16 cellular contexts compared by ENCODE assay signal in the genomic region with DNA sequence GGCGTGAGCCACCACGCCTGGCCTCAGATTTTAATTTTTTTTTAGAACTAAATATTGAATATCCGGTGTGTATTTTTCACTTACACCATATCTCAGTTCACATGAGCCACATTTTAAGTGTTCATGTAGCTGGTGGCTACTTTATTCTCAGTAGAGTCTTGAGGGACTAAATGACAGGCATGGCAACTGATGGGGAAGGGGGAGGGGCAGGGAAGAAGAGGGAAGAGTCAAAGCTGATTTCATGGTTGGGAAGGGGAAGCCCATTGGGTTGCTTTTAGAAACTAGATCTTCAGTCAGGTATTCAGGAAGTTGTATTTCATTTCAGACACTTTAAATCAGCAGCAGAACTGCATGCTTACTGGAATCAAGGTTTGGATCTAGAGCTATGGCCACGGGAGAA. TPM values are rescaled to one million over a fixed set of nuclear protein-coding genes. Genes with fewer than 3 reads are reported as not detected.
DNase-seq lines count a peak whose midpoint lies in the region; ATAC-seq, FAIRE-seq and TF ChIP-seq lines count a peak whose summit lies in the region.
"Had no signal": no experiment of that assay in that cellular context is flagged by ENCODE, and none has a peak within 500 bp of the region (broad histone marks: within the 10 kb centered on the region; RNA-seq: fewer than 3 reads in every experiment).

No MANE protein-coding gene starts in this region.

- H3K27ac Mint-ChIP-seq in effector memory CD8-positive, alpha-beta T cell, result peak overlapping the region; percentile 53 to 95

- TF ChIP-seq EP300 in HepG2 (IDR thresholded peaks at IDR 0.05; ENCODE audit: low read depth in 2 of 2, low read length in 2 of 2) (no peak), HepG2 (CRISPR knock-in tag; IDR thresholded peaks at IDR 0.05; ENCODE audit: borderline replicate concordance) (no peak)

- 84% methylated on average over 4 of the region's 4 CpGs for WGBS in HepG2 (ENCODE audit: low lambda C conversion rate)
- 84% methylated on average over 4 of the region's 4 CpGs for WGBS in right lobe of liver (ENCODE audit: insufficient coverage, low coverage, low lambda C conversion rate, missing lambda C conversion rate)

- intact Hi-C loops in HepG2 (cut with micrococcal nuclease; ENCODE audit: unreplicated experiment) (no loop called here), right lobe of liver (cut with DNase I) (loop anchor here (10.0 kb wide), 2 partner anchors 195 to 285 kb away; no protein-coding TSS in a partner anchor)

- no peak for TF ChIP-seq RAD21 in HepG2 (CRISPR knock-in tag; IDR thresholded peaks at IDR 0.05)

- TF ChIP-seq CTCF in HepG2 (CRISPR knock-in tag; IDR thresholded peaks at IDR 0.05), result no peak
- no peak for TF ChIP-seq CTCF in right lobe of liver (IDR thresholded peaks at IDR 0.05)
- no peak for TF ChIP-seq CTCF in OCI-LY3 (IDR thresholded peaks at IDR 0.05; ENCODE audit: low read depth, low read length)

- H2AFZ ChIP-seq in HepG2 (ENCODE audit: low read length) (no peak overlapping the region), OCI-LY3 (ENCODE audit: low read depth, low read length) (no peak overlapping the region)

- H3K4me3 ChIP-seq in HepG2 (replicated peaks in 1 of 3; ENCODE audit: insufficient read depth in 1 of 3, low read depth in 2 of 3, low read length in 3 of 3), result no peak overlapping the region
- no peak overlapping the region for H3K4me3 ChIP-seq in right lobe of liver
- no peak overlapping the region for H3K4me3 ChIP-seq in OCI-LY3 (ENCODE audit: low read length)
- H3K4me3 ChIP-seq: BLaER1, coronary artery, mucosa of descending colon, SJCRH30 had no signal

- H4K20me1 ChIP-seq in HepG2 (ENCODE audit: insufficient read depth, low read length) (no peaks in the 10 kb centered on the region), OCI-LY3 (ENCODE audit: insufficient read depth, low read length) (no peaks in the 10 kb centered on the region)
- H4K20me1 ChIP-seq: BLaER1 had no signal

- in situ Hi-C loops in HepG2 (cut with HindIII; ENCODE audit: extremely low pct_ligation_motif_present, low pct_unique_long_range_greater_than_20kb), result loop anchor here (5.0 kb wide), 1 partner anchor 288 kb away; no protein-coding TSS in a partner anchor

- H3K27ac ChIP-seq in HepG2 (ENCODE audit: extremely low read length, insufficient read depth, low read length) (no peak overlapping the region), right lobe of liver (no peak overlapping the region), OCI-LY3 (ENCODE audit: low read length) (no peak overlapping the region)
- H3K27ac ChIP-seq: BLaER1, coronary artery, SJCRH30 had no signal

- H3K36me3 Mint-ChIP-seq in effector memory CD8-positive, alpha-beta T cell (ENCODE audit: insufficient read depth), result peaks cover 5% of the 10 kb centered on the region

- H3K9ac ChIP-seq in HepG2 (ENCODE audit: insufficient read depth, low read depth, low read length), result no peak overlapping the region
- no peak overlapping the region; the same call in 1 of the 2 replicates for H3K9ac ChIP-seq in OCI-LY3 (ENCODE audit: low read length)
- H3K9ac ChIP-seq: BLaER1 had no signal

- CTCF ChIA-PET in HepG2 (lab: Yijun Ruan, JAX; ENCODE audit: low intra/inter-chr PET ratio, low total read pairs), result no interaction called here

- no peak for FAIRE-seq in HepG2 (lab: Jason Lieb, UNC)
- FAIRE-seq: astrocyte had no signal

- TF ChIP-seq POLR2A in HepG2 (IDR thresholded peaks at IDR 0.05; ENCODE audit: insufficient read depth in 1 of 2, low read depth in 2 of 2, low read length in 2 of 2) (no peak), right lobe of liver (IDR thresholded peaks at IDR 0.05) (no peak)

- ATAC-seq in HepG2 (no peak), right lobe of liver (no peak), esophagus mucosa (no peak)
- ATAC-seq in effector memory CD8-positive, alpha-beta T cell (replicated peaks), result no peak
- ATAC-seq: mucosa of descending colon had no signal

- peak overlapping the region; percentile 57 to 90 for H3K4me3 Mint-ChIP-seq in effector memory CD8-positive, alpha-beta T cell

- H3K4me1 Mint-ChIP-seq in effector memory CD8-positive, alpha-beta T cell (ENCODE audit: low read depth in 2 of 2), result peaks cover 54 to 62% of the 10 kb centered on the region in 2 donors

- H3K36me3 ChIP-seq in HepG2 (replicated peaks in 1 of 2; ENCODE audit: control insufficient read depth in 1 of 2, insufficient read depth in 2 of 2, low read length in 2 of 2) (no peaks in the 10 kb centered on the region), right lobe of liver (no peaks in the 10 kb centered on the region), OCI-LY3 (replicated peaks; ENCODE audit: low read depth, low read length) (no peaks in the 10 kb centered on the region)
- H3K36me3 ChIP-seq: BLaER1, SJCRH30 had no signal

- H3K79me2 ChIP-seq in HepG2 (ENCODE audit: insufficient read depth, low read length), result peaks cover 5% of the 10 kb centered on the region
- no peaks in the 10 kb centered on the region for H3K79me2 ChIP-seq in OCI-LY3 (ENCODE audit: low read length)

- no TSS peak for BruUV-seq in HepG2 (replicated peaks; lab: Mats Ljungman, UMichigan)

- POLR2A ChIA-PET in HepG2 (lab: Yijun Ruan, JAX), result interaction anchor here (0.6 kb wide), 1 partner anchor 378 kb away, joined by 3 read pairs; no protein-coding TSS in a partner anchor

- H3K27me3 ChIP-seq in HepG2 (ENCODE audit: control insufficient read depth in 1 of 2, insufficient read depth in 2 of 2, low read length in 2 of 2) (no peaks in the 10 kb centered on the region), right lobe of liver (no peaks in the 10 kb centered on the region), OCI-LY3 (ENCODE audit: low read depth, low read length) (peaks cover 13% of the 10 kb centered on the region)
- H3K27me3 ChIP-seq: SJCRH30 had no signal

- no peaks in the 10 kb centered on the region for H3K9me3 ChIP-seq in HepG2 (ENCODE audit: low read length)
- H3K9me3 ChIP-seq in right lobe of liver, result no peaks in the 10 kb centered on the region
- no peaks in the 10 kb centered on the region for H3K9me3 ChIP-seq in OCI-LY3 (ENCODE audit: insufficient read depth, low read length)
- H3K9me3 ChIP-seq: BLaER1, mucosa of descending colon, SJCRH30 had no signal

- H3K4me1 ChIP-seq in HepG2 (ENCODE audit: insufficient read depth, low read length), result peaks cover 70% of the 10 kb centered on the region
- H3K4me1 ChIP-seq in right lobe of liver, result peaks cover 0 to 29% (median 2%) of the 10 kb centered on the region in 4 donors
- H3K4me1 ChIP-seq in OCI-LY3 (ENCODE audit: low read length), result peaks cover 55% of the 10 kb centered on the region

- H3K9me3 Mint-ChIP-seq in effector memory CD8-positive, alpha-beta T cell, result no peaks in the 10 kb centered on the region

- H3K27me3 Mint-ChIP-seq in effector memory CD8-positive, alpha-beta T cell, result no peaks in the 10 kb centered on the region

- H3K4me2 ChIP-seq in HepG2 (ENCODE audit: low read depth, low read length) (no peak overlapping the region), OCI-LY3 (ENCODE audit: low read length) (peak overlapping the region; percentile 33)
- H3K4me2 ChIP-seq: BLaER1 had no signal

- DNase-seq in HepG2 (ENCODE audit: low spot score) (no peak), right lobe of liver (no peak), NCI-H524 treated with DMSO at 0.1 percent for 48 hours (lab: John Stamatoyannopoulos, UW) (no peak), SIG-M5 treated with dmso at 0.1 percent for 504 hours (lab: John Stamatoyannopoulos, UW; ENCODE audit: unreplicated experiment) (no peak)
- no peak for DNase-seq in effector memory CD8-positive, alpha-beta T cell
- DNase-seq: DMS79 treated with DMSO at 0.1 percent for 48 hours; NCI-H2081 treated with DMSO at 0.1 percent for 48 hours; posterior cingulate gyrus; SJCRH30; stimulated activated CD4-positive, alpha-beta T cell treated with anti-CD3 and anti-CD28 coated beads, Interleukin-15, amount 100 ng/mL, for 24 hours had no signal

RNA-seq across cellular contexts. Expression of a gene that starts 2.8 kb away (rescaled TPM):
- 27.1 and 29.4 TPM in 2 replicates for total RNA-seq in HepG2 (2016; rRNA removed; fragmentation: Illumina TruSeq; extraction: Trizol)
- 42.3 and 43.2 TPM in 2 replicates for total RNA-seq in HepG2 (2016; cell fraction: cytosol; rRNA removed; fragmentation: Illumina TruSeq; extraction: Trizol; ENCODE audit: low read depth)
- total RNA-seq in HepG2 (2016; cell fraction: insoluble cytoplasmic fraction; rRNA removed; fragmentation: Illumina TruSeq; extraction: Trizol), result 26.8 and 26.9 TPM in 2 replicates
- 52.2 and 60.9 TPM in 2 replicates for total RNA-seq in HepG2 (2016; cell fraction: membrane; rRNA removed; fragmentation: Illumina TruSeq; extraction: Trizol)
- 20.0 and 20.6 TPM in 2 replicates for total RNA-seq in HepG2 (2016; cell fraction: nucleus; rRNA removed; fragmentation: Illumina TruSeq; extraction: Trizol)
- polyA plus RNA-seq in HepG2 (2011; rRNA removed), result 135 and 141 TPM in 2 replicates
- 141 and 148 TPM in 2 replicates for polyA plus RNA-seq in HepG2 (2011; cell fraction: cytosol; rRNA removed)
- polyA plus RNA-seq in HepG2 (2011; cell fraction: nucleus; rRNA removed), result 91.7 and 99.3 TPM in 2 replicates
- polyA plus RNA-seq in HepG2 (2012), result 48.1 and 57.2 TPM in 2 replicates
- 45.3 and 47.3 TPM in 2 replicates for polyA plus RNA-seq in HepG2 (2016; cell fraction: cytosol; fragmentation: Illumina TruSeq; extraction: Trizol; ENCODE audit: low read depth)
- polyA plus RNA-seq in HepG2 (2016; cell fraction: insoluble cytoplasmic fraction; fragmentation: Illumina TruSeq; extraction: Trizol; ENCODE audit: low read depth), result 33.2 and 35.9 TPM in 2 replicates
- polyA plus RNA-seq in HepG2 (2016; cell fraction: membrane; fragmentation: Illumina TruSeq; extraction: Trizol; ENCODE audit: low read depth), result 57.1 and 57.2 TPM in 2 replicates
- polyA plus RNA-seq in HepG2 (2016; cell fraction: nucleus; fragmentation: Illumina TruSeq; extraction: Trizol; ENCODE audit: insufficient read depth, low read depth), result 21.9 and 35.2 TPM in 2 replicates
- 18.4 and 144 TPM in 2 replicates for polyA minus RNA-seq in HepG2 (2011; rRNA and poly(A)+ RNA removed; ENCODE audit: low replicate concordance)
- polyA minus RNA-seq in HepG2 (2011; cell fraction: cytosol; rRNA and poly(A)+ RNA removed), result 64.7 and 68.0 TPM in 2 replicates
- 130 and 135 TPM in 2 replicates for polyA minus RNA-seq in HepG2 (2011; cell fraction: nucleus; rRNA and poly(A)+ RNA removed)
- total RNA-seq in right lobe of liver, result 10 to 100 TPM; 18.0 to 23.8 (median 19.9) TPM
- total RNA-seq in esophagus mucosa, result 13.3 TPM

RNA-seq across cellular contexts. Expression of a gene that starts 52.1 kb away (rescaled TPM):
- total RNA-seq in HepG2 (2016; rRNA removed; fragmentation: Illumina TruSeq; extraction: Trizol), result 266 and 335 TPM in 2 replicates
- total RNA-seq in HepG2 (2016; cell fraction: cytosol; rRNA removed; fragmentation: Illumina TruSeq; extraction: Trizol; ENCODE audit: low read depth), result 24.5 and 25.0 TPM in 2 replicates
- total RNA-seq in HepG2 (2016; cell fraction: insoluble cytoplasmic fraction; rRNA removed; fragmentation: Illumina TruSeq; extraction: Trizol), result 274 and 331 TPM in 2 replicates
- total RNA-seq in HepG2 (2016; cell fraction: membrane; rRNA removed; fragmentation: Illumina TruSeq; extraction: Trizol), result 50.4 and 51.0 TPM in 2 replicates
- 144 and 151 TPM in 2 replicates for total RNA-seq in HepG2 (2016; cell fraction: nucleus; rRNA removed; fragmentation: Illumina TruSeq; extraction: Trizol)
- polyA plus RNA-seq in HepG2 (2011; rRNA removed), result 250 and 265 TPM in 2 replicates
- 227 and 241 TPM in 2 replicates for polyA plus RNA-seq in HepG2 (2011; cell fraction: cytosol; rRNA removed)
- polyA plus RNA-seq in HepG2 (2011; cell fraction: nucleus; rRNA removed), result 192 and 209 TPM in 2 replicates
- 200 and 223 TPM in 2 replicates for polyA plus RNA-seq in HepG2 (2012)
- 19.1 and 23.5 TPM in 2 replicates for polyA plus RNA-seq in HepG2 (2016; cell fraction: cytosol; fragmentation: Illumina TruSeq; extraction: Trizol; ENCODE audit: low read depth)
- 302 and 333 TPM in 2 replicates for polyA plus RNA-seq in HepG2 (2016; cell fraction: insoluble cytoplasmic fraction; fragmentation: Illumina TruSeq; extraction: Trizol; ENCODE audit: low read depth)
- 32.1 and 33.4 TPM in 2 replicates for polyA plus RNA-seq in HepG2 (2016; cell fraction: membrane; fragmentation: Illumina TruSeq; extraction: Trizol; ENCODE audit: low read depth)
- polyA plus RNA-seq in HepG2 (2016; cell fraction: nucleus; fragmentation: Illumina TruSeq; extraction: Trizol; ENCODE audit: insufficient read depth, low read depth), result 152 and 173 TPM in 2 replicates
- polyA minus RNA-seq in HepG2 (2011; rRNA and poly(A)+ RNA removed; ENCODE audit: low replicate concordance), result 250 and 886 TPM in 2 replicates
- 449 and 493 TPM in 2 replicates for polyA minus RNA-seq in HepG2 (2011; cell fraction: cytosol; rRNA and poly(A)+ RNA removed)
- polyA minus RNA-seq in HepG2 (2011; cell fraction: nucleus; rRNA and poly(A)+ RNA removed), result 609 and 625 TPM in 2 replicates
- 100 to 1,000 TPM; 109 to 172 (median 136) TPM for total RNA-seq in right lobe of liver
- 149 TPM for total RNA-seq in esophagus mucosa
